In genomic region chr7:75937958-75938786, GRCh38 we compare ENCODE assay signal across 8 cellular contexts. TPM values are rescaled to one million over a fixed set of nuclear protein-coding genes. Genes with fewer than 3 reads are reported as not detected.
A peak's percentile ranks its signal among the peaks of the same experiment; 100 is the strongest.
DNase-seq lines count a peak whose midpoint lies in the region; ATAC-seq, FAIRE-seq and TF ChIP-seq lines count a peak whose summit lies in the region.
"Had no signal": no experiment of that assay in that cellular context is flagged by ENCODE, and none has a peak within 500 bp of the region (broad histone marks: within the 10 kb centered on the region; RNA-seq: fewer than 3 reads in every experiment).

No MANE protein-coding gene starts in this region.

- peak; percentile 42 to 67 (median 63) for ATAC-seq in right lobe of liver
- no peak for ATAC-seq in GM18511 (IDR thresholded peaks at IDR 0.05; ENCODE audit: unreplicated experiment)

- no peak overlapping the region for H2AFZ ChIP-seq in Karpas-422 (ENCODE audit: low read length)

- no peak for TF ChIP-seq EP300 in transverse colon (IDR thresholded peaks at IDR 0.05; ENCODE audit: low read depth)

- H4K20me1 ChIP-seq in Karpas-422 (ENCODE audit: insufficient read depth, low read depth, low read length), result 0 out of 2 replicates have a peak, but pooled peaks cover 3% of the 10 kb centered on the region

- H3K36me3 ChIP-seq in right lobe of liver, result peaks cover 0 to 25% (median 4%) of the 10 kb centered on the region in 4 donors
- no peaks in the 10 kb centered on the region for H3K36me3 ChIP-seq in transverse colon
- H3K36me3 ChIP-seq in Karpas-422 (ENCODE audit: insufficient read depth, low read length), result no peaks in the 10 kb centered on the region
- H3K36me3 ChIP-seq: neutrophil had no signal

- intact Hi-C loops in right lobe of liver (cut with DNase I), result no loop called here
- intact Hi-C loops in transverse colon (cut with DNase I; ENCODE audit: low total_unique reads), result no loop called here

- no peak for TF ChIP-seq CTCF in right lobe of liver (IDR thresholded peaks at IDR 0.05)
- TF ChIP-seq CTCF in transverse colon (IDR thresholded peaks at IDR 0.05), result no peak
- no peak for TF ChIP-seq CTCF in D721Med (IDR thresholded peaks at IDR 0.05; ENCODE audit: insufficient read depth, missing control alignments)

- H3K4me1 ChIP-seq in right lobe of liver (peaks cover 0 to 48% (median 12%) of the 10 kb centered on the region in 4 donors), transverse colon (peaks cover 0 to 5% (median 0%) of the 10 kb centered on the region in 4 donors), Karpas-422 (ENCODE audit: low read length) (no peaks in the 10 kb centered on the region)

- H3K4me3 ChIP-seq in right lobe of liver (no peak overlapping the region), transverse colon (no peak overlapping the region), Karpas-422 (ENCODE audit: low read length) (no peak overlapping the region)

- 10% methylated on average over 5 of the region's 15 CpGs for WGBS in right lobe of liver (ENCODE audit: insufficient coverage, low coverage, low lambda C conversion rate, missing lambda C conversion rate)
- WGBS in transverse colon (ENCODE audit: low coverage in 1 of 2), 2 donors, result 72 to 90% methylated on average over 2 to 15 of the region's 15 CpGs

- no peaks in the 10 kb centered on the region for H3K9me2 ChIP-seq in Karpas-422 (replicated peaks; ENCODE audit: insufficient read depth, low read length)

- H3K27me3 ChIP-seq in right lobe of liver (no peaks in the 10 kb centered on the region), transverse colon (no peaks in the 10 kb centered on the region), Karpas-422 (ENCODE audit: low read length) (no peaks in the 10 kb centered on the region)
- H3K27me3 ChIP-seq: neutrophil had no signal

- in situ Hi-C loops in transverse colon (cut with MboI; ENCODE audit: low pct_ligation_motif_present in 1 of 4, low pct_unique_long_range_greater_than_20kb in 1 of 4, low sequenced_read_pairs in 3 of 4), result no loop called here

- DNase-seq in NCI-H460 (ENCODE audit: extremely low read depth, low read depth), result peak; percentile 89
- peak; percentile 93 for DNase-seq in dedifferentiated amniotic fluid mesenchymal stem cell (ENCODE audit: extremely low spot score)
- peak; percentile 70 to 81 (median 70) for DNase-seq in right lobe of liver
- DNase-seq in transverse colon, result peak; percentile 26
- no peak for DNase-seq in D721Med (ENCODE audit: insufficient read length, low spot score)
- no peak for DNase-seq in Karpas-422

- peaks cover 3% of the 10 kb centered on the region; the same call in 1 of the 2 replicates for H3K79me2 ChIP-seq in Karpas-422 (ENCODE audit: low read length)

- H3K27ac ChIP-seq in right lobe of liver, result peak overlapping the region; percentile 8 to 100 (median 28)
- H3K27ac ChIP-seq in transverse colon, result no peak overlapping the region
- H3K27ac ChIP-seq in Karpas-422 (ENCODE audit: low read length), result no peak overlapping the region
- H3K27ac ChIP-seq: neutrophil had no signal

- no peak for TF ChIP-seq POLR2A in right lobe of liver (IDR thresholded peaks at IDR 0.05)
- no peak for TF ChIP-seq POLR2A in transverse colon (IDR thresholded peaks at IDR 0.05)

- H3K4me2 ChIP-seq in Karpas-422 (ENCODE audit: low read depth, low read length, poor library complexity, severe bottlenecking), result no peak overlapping the region

- no peak for FAIRE-seq in D721Med (lab: Jason Lieb, UNC)

- no peak overlapping the region for H3K9ac ChIP-seq in Karpas-422 (ENCODE audit: low read length)

- H3K9me3 ChIP-seq in right lobe of liver, result no peaks in the 10 kb centered on the region
- H3K9me3 ChIP-seq in transverse colon, result no peaks in the 10 kb centered on the region
- H3K9me3 ChIP-seq in Karpas-422 (ENCODE audit: low read length), result no peaks in the 10 kb centered on the region
- H3K9me3 ChIP-seq: neutrophil had no signal

RNA-seq across cellular contexts. Expression of gene POR, which starts 23.2 kb away (rescaled TPM):
- total RNA-seq in NCI-H460 (2014; rRNA removed; shearing (Covaris generic)), result 53.4 and 57.5 TPM in 2 replicates
- 112 and 139 TPM in 2 replicates for polyA plus RNA-seq in NCI-H460 (2014; cell fraction: nucleus; rRNA removed)
- total RNA-seq in right lobe of liver (1,000 to 10,000 TPM in 1 of 6 experiments, 100 to 1,000 TPM in 5; 370 to 1,042 (median 725) TPM), transverse colon (100 to 1,000 TPM in 3 of 4 donors, 10 to 100 TPM in 1; 95.9 to 200 (median 149) TPM)
- 19.8 and 38.9 TPM in 2 replicates for total RNA-seq in Karpas-422 (2014; rRNA removed; shearing (Covaris generic); ENCODE audit: low replicate concordance)

RNA-seq across cellular contexts. Expression of gene TMEM120A, which starts 56.2 kb away (rescaled TPM):
- 11.5 and 15.3 TPM in 2 replicates for total RNA-seq in NCI-H460 (2014; rRNA removed; shearing (Covaris generic))
- polyA plus RNA-seq in NCI-H460 (2014; cell fraction: nucleus; rRNA removed), result 59.2 and 66.1 TPM in 2 replicates
- total RNA-seq in right lobe of liver, result 100 to 1,000 TPM in 1 of 6 experiments, 10 to 100 TPM in 5; 20.8 to 104 (median 53.1) TPM
- total RNA-seq in transverse colon, result 100 to 1,000 TPM in 1 of 4 donors, 10 to 100 TPM in 3; 57.6 to 119 (median 92.0) TPM
- total RNA-seq in Karpas-422 (2014; rRNA removed; shearing (Covaris generic); ENCODE audit: low replicate concordance), result 32.8 and 35.6 TPM in 2 replicates

RNA-seq across cellular contexts. Expression of gene RHBDD2, which starts 59.3 kb away (rescaled TPM):
- total RNA-seq in NCI-H460 (2014; rRNA removed; shearing (Covaris generic)), result 53.4 and 60.2 TPM in 2 replicates
- 36.8 and 42.5 TPM in 2 replicates for polyA plus RNA-seq in NCI-H460 (2014; cell fraction: nucleus; rRNA removed)
- 10 to 100 TPM; 24.4 to 56.1 (median 31.7) TPM for total RNA-seq in right lobe of liver
- 10 to 100 TPM; 44.9 to 79.7 (median 63.7) TPM for total RNA-seq in transverse colon
- total RNA-seq in Karpas-422 (2014; rRNA removed; shearing (Covaris generic); ENCODE audit: low replicate concordance), result 35.2 and 35.5 TPM in 2 replicates

Comparison
In these comparisons a context has a peak if more than half of its experiments do, and no peak if none do; other contexts are left out.
1. DNase-seq: peak in NCI-H460 (single experiment), dedifferentiated amniotic fluid mesenchymal stem cell (single experiment), right lobe of liver (3 of 3) and transverse colon (single experiment); none in D721Med (single experiment) and Karpas-422 (single experiment).
2. H3K27ac ChIP-seq: peak in right lobe of liver (3 of 3); none in transverse colon (0 of 4) and Karpas-422 (single experiment).